8 cellular contexts compared by ENCODE assay signal in genomic region chr5:75054110-75054930, GRCh38. TPM values are rescaled to one million over a fixed set of nuclear protein-coding genes. Genes with fewer than 3 reads are reported as not detected.
DNase-seq lines count a peak whose midpoint lies in the region; ATAC-seq and TF ChIP-seq lines count a peak whose summit lies in the region.

No MANE protein-coding gene starts in this region.

- TF ChIP-seq CTCF in gastrocnemius medialis (IDR thresholded peaks at IDR 0.05 in 4 of 5, conservative IDR thresholded peaks at IDR 0.05 in 1 of 5) = no peak

- H3K27me3 Mint-ChIP-seq in activated CD4-positive, alpha-beta T cell treated with anti-CD3 and anti-CD28 coated beads for 36 hours = peaks cover 3% of the 10 kb centered on the region
- no peaks in the 10 kb centered on the region for H3K27me3 Mint-ChIP-seq in activated naive CD8-positive, alpha-beta T cell treated with anti-CD3 and anti-CD28 coated beads, Interleukin-2, amount 10 ng/mL, durations not matched to agents 7 days and 5 days

- H3K9me3 ChIP-seq in gastrocnemius medialis = no peaks in the 10 kb centered on the region

- POLR2A ChIA-PET in activated CD4-positive, alpha-beta T cell treated with anti-CD3 and anti-CD28 coated beads for 36 hours (lab: Charles Lee) = interaction anchor here (0.7 to 1.2 kb wide), 2 partner anchors 189 to 282 kb away, joined by 3 to 4 read pairs; partner anchors contain the start of gene HMGCR
- POLR2A ChIA-PET in activated naive CD8-positive, alpha-beta T cell treated with anti-CD3 and anti-CD28 coated beads, Interleukin-2, amount 10 ng/mL, durations not matched to agents 7 days and 5 days (lab: Charles Lee) = interaction anchor here (0.8 to 3.4 kb wide), 6 partner anchors 10 to 283 kb away, joined by 3 to 31 read pairs (median 4); partner anchors contain the start of genes ANKRD31 and HMGCR

- peak; percentile 38 for DNase-seq in activated CD4-positive, alpha-beta T cell treated with anti-CD3 and anti-CD28 coated beads for 36 hours
- no peak for DNase-seq in activated CD4-positive, alpha-beta T cell treated with anti-CD3 and anti-CD28 coated beads for 1 hour
- no peak for DNase-seq in activated naive CD8-positive, alpha-beta T cell treated with anti-CD3 and anti-CD28 coated beads, Interleukin-2, amount 10 ng/mL, durations not matched to agents 7 days and 5 days
- DNase-seq in iPS DF 19.7 (ENCODE audit: low read depth, low spot score) (peak; percentile 80), gastrocnemius medialis (peak in 1 of 2 donors; percentile 13), NCI-H1930 (lab: John Stamatoyannopoulos, UW) (no peak)
- DNase-seq in effector CD8-positive, alpha-beta T cell (lab: John Stamatoyannopoulos, UW) = no peak

- H3K4me1 ChIP-seq in gastrocnemius medialis = peaks cover 11 to 15% of the 10 kb centered on the region in 2 donors

- no peaks in the 10 kb centered on the region for H3K36me3 Mint-ChIP-seq in activated CD4-positive, alpha-beta T cell treated with anti-CD3 and anti-CD28 coated beads for 36 hours (ENCODE audit: low read depth)
- no peaks in the 10 kb centered on the region for H3K36me3 Mint-ChIP-seq in activated naive CD8-positive, alpha-beta T cell treated with anti-CD3 and anti-CD28 coated beads, Interleukin-2, amount 10 ng/mL, durations not matched to agents 7 days and 5 days

- H3K4me3 Mint-ChIP-seq in activated CD4-positive, alpha-beta T cell treated with anti-CD3 and anti-CD28 coated beads for 36 hours = peak overlapping the region; percentile 79
- H3K4me3 Mint-ChIP-seq in activated naive CD8-positive, alpha-beta T cell treated with anti-CD3 and anti-CD28 coated beads, Interleukin-2, amount 10 ng/mL, durations not matched to agents 7 days and 5 days = peak overlapping the region; percentile 88

- intact Hi-C loops in activated CD4-positive, alpha-beta T cell treated with anti-CD3 and anti-CD28 coated beads for 36 hours (cut with DNase I, micrococcal nuclease) = loop anchor here (5.0 kb wide), 7 partner anchors 287 to 1028 kb away; partner anchors contain the start of genes GFM2 (in 1 of the 2), HEXB (in 1 of the 2), NSA2 (in 1 of the 2) and POC5 (in 1 of the 2)
- intact Hi-C loops in gastrocnemius medialis (cut with DNase I; ENCODE audit: low total_unique reads) = loop anchor here (10.0 kb wide), 1 partner anchor 1490 kb away; the partner anchor contains the start of genes ANKRA2 and UTP15

- H3K4me1 Mint-ChIP-seq in activated CD4-positive, alpha-beta T cell treated with anti-CD3 and anti-CD28 coated beads for 36 hours = peaks cover 82% of the 10 kb centered on the region
- H3K4me1 Mint-ChIP-seq in activated naive CD8-positive, alpha-beta T cell treated with anti-CD3 and anti-CD28 coated beads, Interleukin-2, amount 10 ng/mL, durations not matched to agents 7 days and 5 days = peaks cover 60% of the 10 kb centered on the region

- peak overlapping the region; percentile 74 to 86 (median 77) for H3K4me3 ChIP-seq in gastrocnemius medialis

- ATAC-seq in activated CD4-positive, alpha-beta T cell treated with anti-CD3 and anti-CD28 coated beads for 36 hours = no peak
- ATAC-seq in activated naive CD8-positive, alpha-beta T cell treated with anti-CD3 and anti-CD28 coated beads, Interleukin-2, amount 10 ng/mL, durations not matched to agents 7 days and 5 days (ENCODE audit: low read depth) = no peak
- peak in 1 of 2 donors; percentile 24 for ATAC-seq in gastrocnemius medialis
- ATAC-seq in HG03135 (IDR thresholded peaks at IDR 0.05; ENCODE audit: unreplicated experiment) = no peak

- no peaks in the 10 kb centered on the region for H3K36me3 ChIP-seq in gastrocnemius medialis

- H3K9me3 Mint-ChIP-seq in activated CD4-positive, alpha-beta T cell treated with anti-CD3 and anti-CD28 coated beads for 36 hours (ENCODE audit: low read depth) = no peaks in the 10 kb centered on the region
- H3K9me3 Mint-ChIP-seq in activated naive CD8-positive, alpha-beta T cell treated with anti-CD3 and anti-CD28 coated beads, Interleukin-2, amount 10 ng/mL, durations not matched to agents 7 days and 5 days = no peaks in the 10 kb centered on the region

- TF ChIP-seq POLR2A in gastrocnemius medialis (IDR thresholded peaks at IDR 0.05) = no peak

- H3K27me3 ChIP-seq in gastrocnemius medialis = no peaks in the 10 kb centered on the region

- CTCF ChIA-PET in activated CD4-positive, alpha-beta T cell treated with anti-CD3 and anti-CD28 coated beads for 36 hours (lab: Charles Lee) = interaction anchor here (0.6 to 1.5 kb wide), 5 partner anchors 10 to 1605 kb away, joined by 3 to 7 read pairs (median 4); partner anchors contain the start of gene ANKRD31

- H3K27ac ChIP-seq in gastrocnemius medialis = peak overlapping the region; percentile 75 to 87 (median 86)

- in situ Hi-C loops in gastrocnemius medialis (cut with MboI; ENCODE audit: low sequenced_read_pairs in 4 of 4) = no loop called here

- peak overlapping the region; percentile 82 for H3K27ac Mint-ChIP-seq in activated CD4-positive, alpha-beta T cell treated with anti-CD3 and anti-CD28 coated beads for 36 hours
- H3K27ac Mint-ChIP-seq in activated naive CD8-positive, alpha-beta T cell treated with anti-CD3 and anti-CD28 coated beads, Interleukin-2, amount 10 ng/mL, durations not matched to agents 7 days and 5 days = peak overlapping the region; percentile 86

RNA-seq across cellular contexts. Expression of gene GCNT4, which starts 2.0 kb away (rescaled TPM):
- total RNA-seq in activated CD4-positive, alpha-beta T cell treated with anti-CD3 and anti-CD28 coated beads for 36 hours = 1 to 10 TPM; 1.9 to 2.1 TPM
- 1 to 10 TPM; 5.3 to 6.0 TPM for total RNA-seq in activated naive CD8-positive, alpha-beta T cell treated with anti-CD3 and anti-CD28 coated beads, Interleukin-2, amount 10 ng/mL, durations not matched to agents 7 days and 5 days
- total RNA-seq in gastrocnemius medialis = 1 to 10 TPM; 1.1 to 2.8 (median 1.7) TPM

Comparison
In these comparisons a context has a peak if more than half of its experiments do, and no peak if none do; other contexts are left out.
1. DNase-seq: peak in activated CD4-positive, alpha-beta T cell treated with anti-CD3 and anti-CD28 coated beads for 36 hours (single experiment) and iPS DF 19.7 (single experiment); none in activated CD4-positive, alpha-beta T cell treated with anti-CD3 and anti-CD28 coated beads for 1 hour (single experiment), activated naive CD8-positive, alpha-beta T cell treated with anti-CD3 and anti-CD28 coated beads, Interleukin-2, amount 10 ng/mL, durations not matched to agents 7 days and 5 days (single experiment), NCI-H1930 (0 of 2) and effector CD8-positive, alpha-beta T cell (single experiment).